In genomic region chr3:127964053-127964452, GRCh38 we compare ENCODE assay signal across 16 cellular contexts. TPM values are rescaled to one million over a fixed set of nuclear protein-coding genes. Genes with fewer than 3 reads are reported as not detected.
DNase-seq lines count a peak whose midpoint lies in the region; ATAC-seq and TF ChIP-seq lines count a peak whose summit lies in the region.
"Had no signal": no experiment of that assay in that cellular context is flagged by ENCODE, and none has a peak within 500 bp of the region (broad histone marks: within the 10 kb centered on the region; RNA-seq: fewer than 3 reads in every experiment).

No MANE protein-coding gene starts in this region.

- H3K27ac ChIP-seq in A673 (ENCODE audit: low read depth, low read length, poor library complexity, severe bottlenecking) (no peak overlapping the region), aorta (ENCODE audit: low read depth in 1 of 2, low read length in 2 of 2) (no peak overlapping the region), neural progenitor cell (no peak overlapping the region), tibial artery (no peak overlapping the region)
- H3K27ac ChIP-seq: gastroesophageal sphincter, vagina had no signal

- intact Hi-C loops in A673 (cut with micrococcal nuclease; ENCODE audit: unreplicated experiment) = no loop called here
- intact Hi-C loops in aorta (cut with DNase I) = no loop called here
- intact Hi-C loops in posterior vena cava (cut with DNase I) = no loop called here
- intact Hi-C loops in tibial artery (cut with DNase I; ENCODE audit: low total_unique reads) = no loop called here

- TF ChIP-seq CTCF in A673 (conservative IDR thresholded peaks at IDR 0.05; ENCODE audit: low read depth, low read length) (no peak), neural progenitor cell (IDR thresholded peaks at IDR 0.05) (no peak), tibial artery (IDR thresholded peaks at IDR 0.05) (no peak)

- H3K36me3 ChIP-seq in A673 (ENCODE audit: insufficient read depth, low read length, poor library complexity, severe bottlenecking) = no peaks in the 10 kb centered on the region
- no peaks in the 10 kb centered on the region for H3K36me3 ChIP-seq in aorta (ENCODE audit: control insufficient read depth in 1 of 2, insufficient read depth in 2 of 2, low read length in 1 of 2)
- H3K36me3 ChIP-seq in neural progenitor cell = no peaks in the 10 kb centered on the region
- no peaks in the 10 kb centered on the region for H3K36me3 ChIP-seq in tibial artery
- H3K36me3 ChIP-seq: gastroesophageal sphincter, vagina had no signal

- H3K9ac ChIP-seq in neural progenitor cell = no peak overlapping the region

- no peaks in the 10 kb centered on the region for H3F3A ChIP-seq in neural progenitor cell (ENCODE audit: low read depth)

- H3K27me3 ChIP-seq in A673 (replicated peaks; ENCODE audit: insufficient read depth, low read depth, low read length, poor library complexity) (peaks cover 54% of the 10 kb centered on the region), aorta (ENCODE audit: control insufficient read depth in 1 of 2, insufficient read depth in 2 of 2, low read length in 1 of 2) (no peaks in the 10 kb centered on the region), neural progenitor cell (peaks cover 16% of the 10 kb centered on the region), tibial artery (no peaks in the 10 kb centered on the region)
- H3K27me3 ChIP-seq: gastroesophageal sphincter, vagina had no signal

- H2AFZ ChIP-seq in neural progenitor cell (replicated peaks) = no peak overlapping the region

- H3K9me3 ChIP-seq in A673 (ENCODE audit: low read depth, low read length, poor library complexity, severe bottlenecking) (no peaks in the 10 kb centered on the region), aorta (ENCODE audit: control insufficient read depth, low read length) (no peaks in the 10 kb centered on the region), neural progenitor cell (ENCODE audit: low read depth) (no peaks in the 10 kb centered on the region), tibial artery (no peaks in the 10 kb centered on the region)
- H3K9me3 ChIP-seq: gastroesophageal sphincter, vagina had no signal

- no peak overlapping the region for H3K27ac Mint-ChIP-seq in neural progenitor cell

- no peak overlapping the region for H3K4me3 ChIP-seq in A673 (ENCODE audit: low read depth, low read length, poor library complexity, severe bottlenecking)
- no peak overlapping the region for H3K4me3 ChIP-seq in aorta (ENCODE audit: low read length in 2 of 2)
- H3K4me3 ChIP-seq in neural progenitor cell = no peak overlapping the region
- H3K4me3 ChIP-seq in tibial artery = no peak overlapping the region
- H3K4me3 ChIP-seq: gastroesophageal sphincter, vagina had no signal

- peaks cover 23% of the 10 kb centered on the region for H3K4me1 Mint-ChIP-seq in neural progenitor cell

- no peak for ATAC-seq in aorta (ENCODE audit: low FRiP score)
- ATAC-seq: gastroesophageal sphincter, left lobe of liver, Panc1 had no signal

- no peaks in the 10 kb centered on the region for H4K20me1 ChIP-seq in neural progenitor cell (ENCODE audit: low read depth)

- H3K4me1 ChIP-seq in A673 (ENCODE audit: insufficient read depth, low read length, poor library complexity, severe bottlenecking) (no peaks in the 10 kb centered on the region), aorta (ENCODE audit: control insufficient read depth in 1 of 2, insufficient read depth in 2 of 2, low read length in 2 of 2) (no peaks in the 10 kb centered on the region), neural progenitor cell (no peaks in the 10 kb centered on the region), tibial artery (no peaks in the 10 kb centered on the region)
- H3K4me1 ChIP-seq: vagina had no signal

- peaks cover 2% of the 10 kb centered on the region for H3K27me3 Mint-ChIP-seq in neural progenitor cell (ENCODE audit: insufficient read depth, low read depth)

- H3K79me2 ChIP-seq in neural progenitor cell (ENCODE audit: low read depth) = no peaks in the 10 kb centered on the region

- peaks cover 4% of the 10 kb centered on the region for H3K9me3 Mint-ChIP-seq in neural progenitor cell

- no peak overlapping the region for H3K4me3 Mint-ChIP-seq in neural progenitor cell

- POLR2A ChIA-PET in A673 (lab: Charles Lee; ENCODE audit: low non-redundant PET) = no interaction called here

- WGBS in aorta, 2 donors = 89 to 90% methylated on average over 4 of the region's 4 CpGs

- no peaks in the 10 kb centered on the region for H3K36me3 Mint-ChIP-seq in neural progenitor cell

- DNase-seq in A673 (ENCODE audit: low spot score) (peak; percentile 59), NCI-H128 (lab: John Stamatoyannopoulos, UW; ENCODE audit: unreplicated experiment) (peak; percentile 79), NCI-H524 treated with DMSO at 0.1 percent for 48 hours (lab: John Stamatoyannopoulos, UW) (peak; percentile 76), fibroblast of gingiva (ENCODE audit: low read depth) (peak; percentile 37), aorta (no peak), posterior vena cava (ENCODE audit: low spot score) (no peak), neural progenitor cell (ENCODE audit: low spot score) (no peak), tibial artery (no peak)
- DNase-seq: activated naive CD4-positive, alpha-beta T cell treated with Interleukin-2 at 50 U/mL for 16 hours; cortex of kidney; nucleus accumbens had no signal

- no peak overlapping the region for H3K4me2 ChIP-seq in neural progenitor cell

- BruUV-seq in A673 (replicated peaks; lab: Mats Ljungman, UMichigan) = no TSS peak

- CTCF ChIA-PET in A673 (lab: Charles Lee) = interaction anchor here (0.7 kb wide), 1 partner anchor 258 kb away, joined by 5 read pairs; no protein-coding TSS in a partner anchor

RNA-seq across cellular contexts. Expression of gene KBTBD12, which starts 49.0 kb away (rescaled TPM):
- total RNA-seq in A673 (2021) = not detected in 2 replicates
- 1 to 10 TPM; 4.5 to 7.6 TPM for total RNA-seq in aorta
- 1 to 10 TPM in 1 of 2 donors, under 1 TPM in 1; 0.28 to 4.1 TPM for polyA plus RNA-seq in aorta
- 1 to 10 TPM; 2.1 to 3.0 TPM for total RNA-seq in posterior vena cava
- 0.15 TPM in 1 of 2 replicates, not detected in the other for total RNA-seq in neural progenitor cell (ENCODE audit: low replicate concordance)
- total RNA-seq: activated CD8-positive, alpha-beta memory T cell treated with anti-CD3 and anti-CD28 coated beads for 36 hours; vagina had no signal

Comparison
In these comparisons a context has a peak if more than half of its experiments do, and no peak if none do; other contexts are left out.
1. DNase-seq: peak in A673 (single experiment), NCI-H128 (single experiment), NCI-H524 treated with DMSO at 0.1 percent for 48 hours (single experiment) and fibroblast of gingiva (single experiment); none in aorta (0 of 2), posterior vena cava (single experiment), neural progenitor cell (single experiment) and tibial artery (0 of 2).